Comparison of ENCODE assay signal across 16 cellular contexts in the genomic region with DNA sequence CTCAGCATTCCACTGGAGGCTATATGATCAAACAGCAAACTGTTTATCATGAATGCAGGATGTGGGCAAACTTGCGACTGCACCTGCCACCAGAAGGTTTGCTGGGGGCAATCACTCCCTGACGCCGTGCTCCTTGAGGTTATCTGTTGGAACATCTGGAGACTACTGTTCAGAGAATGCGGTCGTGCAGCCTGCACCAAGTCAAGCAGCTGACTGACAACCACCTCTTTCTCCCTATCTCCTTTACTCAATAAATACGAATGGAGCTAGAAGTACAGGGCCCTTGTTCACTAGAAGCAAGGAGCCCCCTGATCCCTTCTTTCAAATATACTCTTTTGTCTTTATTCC.
DNase-seq lines count a peak whose midpoint lies in the region; ATAC-seq and TF ChIP-seq lines count a peak whose summit lies in the region.
"Had no signal": no experiment of that assay in that cellular context is flagged by ENCODE, and none has a peak within 500 bp of the region (broad histone marks: within the 10 kb centered on the region; RNA-seq: fewer than 3 reads in every experiment).

No MANE protein-coding gene starts in this region.

- H3K27me3 Mint-ChIP-seq in osteocyte (ENCODE audit: unreplicated experiment) = no peaks in the 10 kb centered on the region

- no peak overlapping the region for H4K5ac ChIP-seq in mesendoderm (ENCODE audit: low read length)

- WGBS in mesendoderm (ENCODE audit: extremely low coverage, insufficient coverage, low lambda C conversion rate) = no CpG with 5 or more reads among the region's 6 CpGs

- H3K9me3 Mint-ChIP-seq in osteocyte (ENCODE audit: unreplicated experiment) = peaks cover 47% of the 10 kb centered on the region

- H2BK15ac ChIP-seq in mesendoderm (replicated peaks; ENCODE audit: low read depth) = no peak overlapping the region

- no peaks in the 10 kb centered on the region for H4K20me1 ChIP-seq in BLaER1
- no peaks in the 10 kb centered on the region for H4K20me1 ChIP-seq in DND-41 (ENCODE audit: insufficient read depth, low read length)
- H4K20me1 ChIP-seq in OCI-LY3 (ENCODE audit: insufficient read depth, low read length) = no peaks in the 10 kb centered on the region

- H2AK5ac ChIP-seq in mesendoderm (ENCODE audit: low read length) = no peak overlapping the region

- H3K9me3 ChIP-seq in BLaER1 = no peaks in the 10 kb centered on the region
- peaks cover 37% of the 10 kb centered on the region for H3K9me3 ChIP-seq in DND-41 (ENCODE audit: insufficient read depth, low read length, severe bottlenecking)
- H3K9me3 ChIP-seq in OCI-LY3 (ENCODE audit: insufficient read depth, low read length) = no peaks in the 10 kb centered on the region

- H3K4ac ChIP-seq in mesendoderm (ENCODE audit: low read depth, low read length) = no peak overlapping the region

- H3K9ac ChIP-seq in BLaER1 = no peak overlapping the region
- peak overlapping the region; percentile 48 for H3K9ac ChIP-seq in DND-41 (ENCODE audit: low read depth, low read length)
- no peak overlapping the region for H3K9ac ChIP-seq in OCI-LY3 (ENCODE audit: low read length)
- H3K9ac ChIP-seq in mesendoderm (ENCODE audit: low read length) = no peak overlapping the region

- H3K79me2 ChIP-seq in DND-41 (ENCODE audit: insufficient read depth, low read length) = no peaks in the 10 kb centered on the region
- H3K79me2 ChIP-seq in OCI-LY3 (ENCODE audit: low read length) = no peaks in the 10 kb centered on the region
- H3K79me2 ChIP-seq in mesendoderm (ENCODE audit: control insufficient read depth, insufficient read depth, low read length) = no peaks in the 10 kb centered on the region

- H3K4me3 Mint-ChIP-seq in osteocyte (ENCODE audit: unreplicated experiment) = no peak overlapping the region
- H3K4me3 Mint-ChIP-seq: CD8-positive, alpha-beta T cell; H9 had no signal

- H3K4me2 ChIP-seq in BLaER1 (peak overlapping the region; percentile 36; the same call in 1 of the 2 replicates), DND-41 (ENCODE audit: insufficient read depth, low read length) (peak overlapping the region; percentile 41), OCI-LY3 (ENCODE audit: low read length) (peak overlapping the region; percentile 25; the same call in 1 of the 2 replicates), mesendoderm (ENCODE audit: low read length) (no peak overlapping the region)

- no peak overlapping the region for H3K23ac ChIP-seq in mesendoderm (ENCODE audit: low read length)

- no peak overlapping the region for H2BK5ac ChIP-seq in mesendoderm (ENCODE audit: low read length)

- H3K36me3 Mint-ChIP-seq in osteocyte (ENCODE audit: unreplicated experiment) = no peaks in the 10 kb centered on the region
- H3K36me3 Mint-ChIP-seq: CD8-positive, alpha-beta T cell had no signal

- no peak overlapping the region for H4K8ac ChIP-seq in mesendoderm (ENCODE audit: low read depth, low read length)

- no peak overlapping the region for H3K56ac ChIP-seq in mesendoderm (ENCODE audit: low read length)

- H3K4me1 Mint-ChIP-seq in osteocyte (ENCODE audit: unreplicated experiment) = no peaks in the 10 kb centered on the region
- H3K4me1 Mint-ChIP-seq: H9 had no signal

- H3K79me1 ChIP-seq in mesendoderm (ENCODE audit: low read length) = no peaks in the 10 kb centered on the region

- ATAC-seq in DND-41 (ENCODE audit: insufficient read depth, low read depth) (peak; percentile 84), HG02840 (IDR thresholded peaks at IDR 0.05; ENCODE audit: low FRiP score, unreplicated experiment) (no peak), GM18502 (IDR thresholded peaks at IDR 0.05; ENCODE audit: poor library complexity, unreplicated experiment) (no peak)
- ATAC-seq: CD8-positive, alpha-beta T cell had no signal

- no peak overlapping the region for H3K27ac ChIP-seq in BLaER1
- H3K27ac ChIP-seq in DND-41 (ENCODE audit: low read length) = peak overlapping the region; percentile 94
- H3K27ac ChIP-seq in OCI-LY3 (ENCODE audit: low read length) = no peak overlapping the region
- no peak overlapping the region for H3K27ac ChIP-seq in mesendoderm (ENCODE audit: low read depth, low read length)

- no peak overlapping the region for H3K18ac ChIP-seq in mesendoderm (ENCODE audit: low read length)

- no peaks in the 10 kb centered on the region for H3K27me3 ChIP-seq in BLaER1
- H3K27me3 ChIP-seq in DND-41 (ENCODE audit: insufficient read depth, low read length, poor library complexity) = no peaks in the 10 kb centered on the region
- H3K27me3 ChIP-seq in OCI-LY3 (ENCODE audit: low read depth, low read length) = no peaks in the 10 kb centered on the region
- H3K27me3 ChIP-seq in mesendoderm (ENCODE audit: insufficient read depth, low read length, poor library complexity) = no peaks in the 10 kb centered on the region
- H3K27me3 ChIP-seq: BE2C had no signal

- H3K4me1 ChIP-seq in BLaER1 (peaks cover 24% of the 10 kb centered on the region), DND-41 (ENCODE audit: insufficient read depth, low read length) (peaks cover 42% of the 10 kb centered on the region), OCI-LY3 (ENCODE audit: low read length) (peaks cover 29% of the 10 kb centered on the region), mesendoderm (ENCODE audit: control insufficient read depth, low read depth, low read length) (no peaks in the 10 kb centered on the region)
- H3K4me1 ChIP-seq: BE2C had no signal

- peak; percentile 92 for DNase-seq in DND-41
- DNase-seq in osteocyte (ENCODE audit: extremely low spot score, unreplicated experiment) = peak; percentile 44
- DNase-seq in mesendoderm = no peak
- DNase-seq: BE2C; Calu3; CD8-positive, alpha-beta T cell; DMS79 treated with DMSO at 0.1 percent for 48 hours; EL; H9; IMR-90; KBM-7 had no signal

- H3K4me3 ChIP-seq in BLaER1 (no peak overlapping the region), DND-41 (ENCODE audit: low read depth in 1 of 2, low read length in 2 of 2) (no peak overlapping the region), OCI-LY3 (ENCODE audit: low read length) (no peak overlapping the region), mesendoderm (ENCODE audit: low read length) (no peak overlapping the region)
- H3K4me3 ChIP-seq: GM12878 had no signal

- H3K27ac Mint-ChIP-seq in osteocyte (ENCODE audit: unreplicated experiment) = no peak overlapping the region
- H3K27ac Mint-ChIP-seq: CD8-positive, alpha-beta T cell; H9 had no signal

- peak overlapping the region; percentile 38; the same call in 1 of the 2 replicates for H2AFZ ChIP-seq in DND-41 (ENCODE audit: low read depth, low read length)
- H2AFZ ChIP-seq in OCI-LY3 (ENCODE audit: low read depth, low read length) = no peak overlapping the region

- no peak for TF ChIP-seq CTCF in DND-41 (IDR thresholded peaks at IDR 0.05; ENCODE audit: borderline replicate concordance, extremely low read depth, low read length, poor library complexity, severe bottlenecking)
- no peak for TF ChIP-seq CTCF in OCI-LY3 (IDR thresholded peaks at IDR 0.05; ENCODE audit: low read depth, low read length)
- TF ChIP-seq CTCF in osteocyte (IDR thresholded peaks at IDR 0.05) = no peak

- H3K36me3 ChIP-seq in BLaER1 (no peaks in the 10 kb centered on the region), DND-41 (ENCODE audit: insufficient read depth, low read length) (peaks cover 8% of the 10 kb centered on the region; the same call in 1 of the 2 replicates), OCI-LY3 (replicated peaks; ENCODE audit: low read depth, low read length) (no peaks in the 10 kb centered on the region), mesendoderm (ENCODE audit: control insufficient read depth, insufficient read depth, low read length) (no peaks in the 10 kb centered on the region)
- H3K36me3 ChIP-seq: BE2C had no signal

- H2BK120ac ChIP-seq in mesendoderm (ENCODE audit: low read depth, low read length) = no peak overlapping the region
